In genomic region chr18:9578306-9578705, GRCh38 we compare ENCODE assay signal across 30 cellular contexts. TPM values are rescaled to one million over a fixed set of nuclear protein-coding genes. Genes with fewer than 3 reads are reported as not detected.
A peak's percentile ranks its signal among the peaks of the same experiment; 100 is the strongest.
DNase-seq lines count a peak whose midpoint lies in the region; ATAC-seq, FAIRE-seq and TF ChIP-seq lines count a peak whose summit lies in the region.
"Had no signal": no experiment of that assay in that cellular context is flagged by ENCODE, and none has a peak within 500 bp of the region (broad histone marks: within the 10 kb centered on the region; RNA-seq: fewer than 3 reads in every experiment).

No MANE protein-coding gene starts in this region.

- peak overlapping the region; percentile 46; the same call in 1 of the 2 replicates for H3K27ac ChIP-seq in IMR-90 (ENCODE audit: insufficient read depth, low read length)
- no peak overlapping the region for H3K27ac ChIP-seq in K562 (ENCODE audit: extremely low read depth, low read depth, low read length)
- H3K27ac ChIP-seq in mesendoderm (ENCODE audit: low read depth, low read length) = no peak overlapping the region
- H3K27ac ChIP-seq: left lung, neutrophil, vagina had no signal

- DNase-seq in ELR (ENCODE audit: low read depth) (peak; percentile 38), IMR-90 (peak; percentile 39), K562 (ENCODE audit: extremely low read depth in 1 of 4, low spot score in 3 of 4) (peak in 1 of 4 experiments; percentile 24), mesendoderm (peak; percentile 38)
- DNase-seq in activated naive CD8-positive, alpha-beta T cell treated with anti-CD3 and anti-CD28 coated beads for 36 hours = no peak
- no peak for DNase-seq in effector CD8-positive, alpha-beta T cell (lab: John Stamatoyannopoulos, UW)
- DNase-seq: activated CD8-positive, alpha-beta T cell treated with anti-CD3 and anti-CD28 coated beads for 36 hours; AML-193; aorta; CD4-positive, alpha-beta T cell; cortex of kidney; hippocampal formation; KBM-7; left lung; MM.1S; NCI-H2029; NCI-H345; NCI-H748 treated with DMSO at 0.1 percent for 48 hours; RPMI8226; T-helper 17 cell had no signal

- H3K9me3 ChIP-seq in IMR-90 (ENCODE audit: control insufficient read depth, insufficient read depth, low read length) (no peaks in the 10 kb centered on the region), K562 (replicated peaks; ENCODE audit: control insufficient read depth, insufficient read depth, low read depth, low read length) (no peaks in the 10 kb centered on the region)
- H3K9me3 ChIP-seq: A549, left lung, neutrophil, vagina had no signal

- ATAC-seq in IMR-90 (ENCODE audit: low read depth) (no peak), K562 (peak; percentile 24; the same call in 1 of the 3 replicates), GM21723 (IDR thresholded peaks at IDR 0.05; ENCODE audit: unreplicated experiment) (no peak), GM18858 (IDR thresholded peaks at IDR 0.05; ENCODE audit: unreplicated experiment) (no peak)
- ATAC-seq: A549; activated CD8-positive, alpha-beta T cell treated with anti-CD3 and anti-CD28 coated beads for 36 hours; activated T-helper 17 cell treated with anti-CD3 and anti-CD28 coated beads, Interleukin-2, amount 50 U/mL, for 72 hours; GM23338; left lung; T-helper 17 cell had no signal

- no TSS peak for BruUV-seq in IMR-90 (replicated peaks; lab: Mats Ljungman, UMichigan)
- BruUV-seq in K562 (replicated peaks; lab: Mats Ljungman, UMichigan) = no TSS peak

- no peak overlapping the region for H3K27ac Mint-ChIP-seq in activated naive CD8-positive, alpha-beta T cell treated with anti-CD3 and anti-CD28 coated beads for 36 hours
- H3K27ac Mint-ChIP-seq: activated CD8-positive, alpha-beta T cell treated with anti-CD3 and anti-CD28 coated beads for 36 hours; activated naive CD4-positive, alpha-beta T cell treated with anti-CD3 and anti-CD28 coated beads, Interleukin-2, amount 50 U/mL, for 24 hours; activated T-helper 17 cell treated with anti-CD3 and anti-CD28 coated beads, Interleukin-2, amount 50 U/mL, for 72 hours; CD4-positive, alpha-beta T cell; stimulated activated naive CD8-positive, alpha-beta T cell treated with anti-CD3 and anti-CD28 coated beads, Interleukin-15, Interleukin-2, amounts not matched to agents 100 ng/mL and 50 ng/mL, for 24 hours; T-helper 17 cell had no signal

- H3K4ac ChIP-seq in IMR-90 (ENCODE audit: low read depth, low read length) = 0 out of 2 replicates have a peak overlapping the region, but pooled peaks have one; percentile 19
- no peak overlapping the region for H3K4ac ChIP-seq in mesendoderm (ENCODE audit: low read depth, low read length)

- H3K18ac ChIP-seq in IMR-90 (ENCODE audit: low read depth, low read length) (no peak overlapping the region; the same call in 1 of the 2 replicates), mesendoderm (ENCODE audit: low read length) (no peak overlapping the region)

- H3K14ac ChIP-seq in IMR-90 (replicated peaks; ENCODE audit: low read depth, low read length) = 0 out of 2 replicates have a peak overlapping the region, but pooled peaks have one; percentile 40

- H4K20me1 ChIP-seq in IMR-90 (ENCODE audit: insufficient read depth, low read length) (peaks cover 6% of the 10 kb centered on the region; the same call in 1 of the 2 replicates), K562 (replicated peaks; ENCODE audit: control insufficient read depth, insufficient read depth, low read length) (no peaks in the 10 kb centered on the region)

- peak overlapping the region; percentile 31 to 47; a peak in 1 of 4 replicates for H4K8ac ChIP-seq in IMR-90 (ENCODE audit: low read depth in 2 of 2, low read length in 2 of 2)
- H4K8ac ChIP-seq in mesendoderm (ENCODE audit: low read depth, low read length) = no peak overlapping the region

- H3K23ac ChIP-seq in IMR-90 (ENCODE audit: low read depth, low read length) (peak overlapping the region; percentile 80), mesendoderm (ENCODE audit: low read length) (no peak overlapping the region)

- H4K5ac ChIP-seq in IMR-90 (ENCODE audit: low read depth, low read length) = no peak overlapping the region
- H4K5ac ChIP-seq in mesendoderm (ENCODE audit: low read length) = no peak overlapping the region

- TF ChIP-seq RAD21 in IMR-90 (IDR thresholded peaks at IDR 0.05; ENCODE audit: low read length) (no peak), K562 (CRISPR knock-in tag; conservative IDR thresholded peaks at IDR 0.05 in 1 of 2, IDR thresholded peaks at IDR 0.05 in 1 of 2) (no peak)

- H3K79me2 ChIP-seq in K562 (ENCODE audit: control insufficient read depth, insufficient read depth, low read length) = peaks cover 18% of the 10 kb centered on the region; the same call in 1 of the 3 replicates
- H3K79me2 ChIP-seq in mesendoderm (ENCODE audit: control insufficient read depth, insufficient read depth, low read length) = no peaks in the 10 kb centered on the region

- H3K56ac ChIP-seq in IMR-90 (ENCODE audit: extremely low read depth, insufficient read depth, low read length) (no peak overlapping the region), mesendoderm (ENCODE audit: low read length) (no peak overlapping the region)

- H3K4me1 Mint-ChIP-seq in activated naive CD8-positive, alpha-beta T cell treated with anti-CD3 and anti-CD28 coated beads for 36 hours = no peaks in the 10 kb centered on the region
- H3K4me1 Mint-ChIP-seq: activated naive CD4-positive, alpha-beta T cell treated with anti-CD3 and anti-CD28 coated beads, Interleukin-2, amount 50 U/mL, for 24 hours; activated T-helper 17 cell treated with anti-CD3 and anti-CD28 coated beads, Interleukin-2, amount 50 U/mL, for 72 hours had no signal

- no peak overlapping the region for H2BK20ac ChIP-seq in IMR-90 (ENCODE audit: low read depth, low read length)

- no peak overlapping the region for H3K4me2 ChIP-seq in IMR-90 (ENCODE audit: low read depth, low read length)
- no peak overlapping the region for H3K4me2 ChIP-seq in K562 (ENCODE audit: insufficient read depth, low read length)
- H3K4me2 ChIP-seq in mesendoderm (ENCODE audit: low read length) = no peak overlapping the region
- H3K4me2 ChIP-seq: A549, GM23338 had no signal

- peaks cover 22% of the 10 kb centered on the region for H3K36me3 ChIP-seq in IMR-90 (ENCODE audit: control insufficient read depth, insufficient read depth, low read length)
- H3K36me3 ChIP-seq in K562 (ENCODE audit: control insufficient read depth, insufficient read depth, low read length) = peaks cover 86% of the 10 kb centered on the region
- H3K36me3 ChIP-seq in mesendoderm (ENCODE audit: control insufficient read depth, insufficient read depth, low read length) = peaks cover 2% of the 10 kb centered on the region

- TF ChIP-seq POLR2A in IMR-90 (IDR thresholded peaks at IDR 0.05; ENCODE audit: low read depth, low read length) (no peak), K562 (conservative IDR thresholded peaks at IDR 0.05) (no peak)

- H2BK15ac ChIP-seq in IMR-90 (ENCODE audit: low read depth, low read length) = no peak overlapping the region
- H2BK15ac ChIP-seq in mesendoderm (replicated peaks; ENCODE audit: low read depth) = no peak overlapping the region

- H3K36me3 Mint-ChIP-seq in activated naive CD8-positive, alpha-beta T cell treated with anti-CD3 and anti-CD28 coated beads for 36 hours = peaks cover 27% of the 10 kb centered on the region

- POLR2A ChIA-PET in IMR-90 (lab: Charles Lee; ENCODE audit: unreplicated experiment) (no interaction called here), K562 (lab: Yijun Ruan, JAX) (interaction anchor here (1.6 kb wide), 1 partner anchor 31 kb away, joined by 4 read pairs; no protein-coding TSS in a partner anchor)

- no peak overlapping the region for H3K4me3 Mint-ChIP-seq in activated naive CD8-positive, alpha-beta T cell treated with anti-CD3 and anti-CD28 coated beads for 36 hours
- H3K4me3 Mint-ChIP-seq: activated CD8-positive, alpha-beta T cell treated with anti-CD3 and anti-CD28 coated beads for 36 hours; activated naive CD4-positive, alpha-beta T cell treated with anti-CD3 and anti-CD28 coated beads, Interleukin-2, amount 50 U/mL, for 24 hours; activated T-helper 17 cell treated with anti-CD3 and anti-CD28 coated beads, Interleukin-2, amount 50 U/mL, for 72 hours; CD4-positive, alpha-beta T cell; GM23338; stimulated activated naive CD8-positive, alpha-beta T cell treated with anti-CD3 and anti-CD28 coated beads, Interleukin-15, Interleukin-2, amounts not matched to agents 100 ng/mL and 50 ng/mL, for 24 hours; T-helper 17 cell had no signal

- H2BK5ac ChIP-seq in IMR-90 (ENCODE audit: low read depth, low read length, poor library complexity, severe bottlenecking) (peak overlapping the region; percentile 66), mesendoderm (ENCODE audit: low read length) (no peak overlapping the region)

- H2BK120ac ChIP-seq in IMR-90 (ENCODE audit: low read depth, low read length) (no peak overlapping the region), mesendoderm (ENCODE audit: low read depth, low read length) (no peak overlapping the region)

- H2AK5ac ChIP-seq in IMR-90 (ENCODE audit: low read depth, low read length) (peak overlapping the region; percentile 73), mesendoderm (ENCODE audit: low read length) (no peak overlapping the region)

- dilution Hi-C loops in IMR-90 (cut with HindIII; ENCODE audit: low sequenced_read_pairs, unreplicated experiment) = no loop called here

- TF ChIP-seq CTCF in IMR-90 (conservative IDR thresholded peaks at IDR 0.05; ENCODE audit: low read depth, low read length) (no peak), K562 (IDR thresholded peaks at IDR 0.05 in 2 of 3, conservative IDR thresholded peaks at IDR 0.05 in 1 of 3; ENCODE audit: insufficient read depth in 2 of 3, low read depth in 1 of 3, low read length in 3 of 3) (no peak)

- H2AK9ac ChIP-seq in IMR-90 (replicated peaks; ENCODE audit: low read depth, low read length, poor library complexity) = no peak overlapping the region

- H4K91ac ChIP-seq in IMR-90 (ENCODE audit: insufficient read depth, low read depth, low read length) = peak overlapping the region; percentile 47; the same call in 1 of the 2 replicates

- no peaks in the 10 kb centered on the region for H3K27me3 ChIP-seq in IMR-90 (ENCODE audit: control insufficient read depth, insufficient read depth, low read length)
- no peaks in the 10 kb centered on the region for H3K27me3 ChIP-seq in K562 (ENCODE audit: control insufficient read depth in 2 of 2, insufficient read depth in 2 of 2, low read length in 2 of 2)
- no peaks in the 10 kb centered on the region for H3K27me3 ChIP-seq in mesendoderm (ENCODE audit: insufficient read depth, low read length, poor library complexity)
- H3K27me3 ChIP-seq: left lung, neutrophil, vagina had no signal

- in situ Hi-C loops in IMR-90 (cut with MboI; ENCODE audit: low sequenced_read_pairs) = no loop called here
- in situ Hi-C loops in K562 (cut with MboI) = loop anchor here (10.0 kb wide), 1 partner anchor 196 kb away; no protein-coding TSS in a partner anchor

- CTCF ChIA-PET in IMR-90 (lab: Yijun Ruan, JAX) = no interaction called here
- CTCF ChIA-PET in K562 (lab: Yijun Ruan, JAX; ENCODE audit: low intra/inter-chr PET ratio) = no interaction called here

- H3K4me3 ChIP-seq in IMR-90 (ENCODE audit: insufficient read depth, low read depth, low read length) (no peak overlapping the region), K562 (no peak overlapping the region), mesendoderm (ENCODE audit: low read length) (no peak overlapping the region)
- H3K4me3 ChIP-seq: A549, GM23338, left lung, vagina had no signal

- FAIRE-seq in K562 (lab: Jason Lieb, UNC) = no peak
- FAIRE-seq: A549, GM18507 had no signal

- no peak overlapping the region for H2AFZ ChIP-seq in IMR-90 (replicated peaks; ENCODE audit: low read length, poor library complexity)
- H2AFZ ChIP-seq in K562 (ENCODE audit: low read depth, low read length) = no peak overlapping the region
- H2AFZ ChIP-seq: GM23338 had no signal

- TF ChIP-seq EP300 in K562 (IDR thresholded peaks at IDR 0.05; ENCODE audit: low read length) = no peak

- H3K4me1 ChIP-seq in IMR-90 (ENCODE audit: control insufficient read depth, insufficient read depth, low read length) (peaks cover 4% of the 10 kb centered on the region; the same call in 1 of the 2 replicates), K562 (replicated peaks in 1 of 2; ENCODE audit: control insufficient read depth in 2 of 2, insufficient read depth in 2 of 2, low read length in 2 of 2) (peaks cover 0 to 6% of the 10 kb centered on the region in 2 experiments; a peak in 2 of 5 replicates), mesendoderm (ENCODE audit: control insufficient read depth, low read depth, low read length) (peaks cover 5% of the 10 kb centered on the region)

- H3K9me1 ChIP-seq in IMR-90 (ENCODE audit: insufficient read depth, low read length) (peaks cover 3% of the 10 kb centered on the region; the same call in 1 of the 2 replicates), K562 (ENCODE audit: control insufficient read depth, insufficient read depth, low read length) (no peaks in the 10 kb centered on the region)

- H3K27me3 Mint-ChIP-seq in activated naive CD8-positive, alpha-beta T cell treated with anti-CD3 and anti-CD28 coated beads for 36 hours = no peaks in the 10 kb centered on the region
- H3K27me3 Mint-ChIP-seq: activated CD8-positive, alpha-beta T cell treated with anti-CD3 and anti-CD28 coated beads for 36 hours; activated naive CD4-positive, alpha-beta T cell treated with anti-CD3 and anti-CD28 coated beads, Interleukin-2, amount 50 U/mL, for 24 hours; activated T-helper 17 cell treated with anti-CD3 and anti-CD28 coated beads, Interleukin-2, amount 50 U/mL, for 72 hours; CD4-positive, alpha-beta T cell; stimulated activated naive CD8-positive, alpha-beta T cell treated with anti-CD3 and anti-CD28 coated beads, Interleukin-15, Interleukin-2, amounts not matched to agents 100 ng/mL and 50 ng/mL, for 24 hours; T-helper 17 cell had no signal

- intact Hi-C loops in IMR-90 (cut with micrococcal nuclease) = loop anchor here (5.0 to 10.0 kb wide), 3 partner anchors 194 to 376 kb away; partner anchors contain the start of gene VAPA
- intact Hi-C loops in K562 (cut with micrococcal nuclease) = loop anchor here (10.0 kb wide), 1 partner anchor 376 kb away; no protein-coding TSS in a partner anchor

- H3K79me1 ChIP-seq in IMR-90 (ENCODE audit: low read depth in 1 of 2, low read length in 2 of 2) = peaks cover 12 to 45% of the 10 kb centered on the region in 2 experiments
- peaks cover 2% of the 10 kb centered on the region for H3K79me1 ChIP-seq in mesendoderm (ENCODE audit: low read length)

- H3K9ac ChIP-seq in IMR-90 (ENCODE audit: low read depth, low read length) = no peak overlapping the region
- no peak overlapping the region for H3K9ac ChIP-seq in K562 (ENCODE audit: insufficient read depth in 1 of 2, low read depth in 2 of 2, low read length in 2 of 2)
- H3K9ac ChIP-seq in mesendoderm (ENCODE audit: low read length) = no peak overlapping the region

- H3K9me3 Mint-ChIP-seq in activated naive CD8-positive, alpha-beta T cell treated with anti-CD3 and anti-CD28 coated beads for 36 hours = peaks cover 5% of the 10 kb centered on the region
- H3K9me3 Mint-ChIP-seq: activated T-helper 17 cell treated with anti-CD3 and anti-CD28 coated beads, Interleukin-2, amount 50 U/mL, for 72 hours; GM23338; stimulated activated naive CD8-positive, alpha-beta T cell treated with anti-CD3 and anti-CD28 coated beads, Interleukin-15, Interleukin-2, amounts not matched to agents 100 ng/mL and 50 ng/mL, for 24 hours had no signal

RNA-seq across cellular contexts. Expression of gene PPP4R1, which starts 36.1 kb away (rescaled TPM):
- total RNA-seq in IMR-90 (2012; rRNA removed) (123 and 131 TPM in 2 replicates), K562 (2014; rRNA removed) (95.7 and 100 TPM in 2 replicates), K562 (2014; rRNA removed; fragmentation: Illumina TruSeq; extraction: Trizol) (77.5 and 91.2 TPM in 2 replicates), K562 (2015; rRNA removed; fragmentation: Illumina TruSeq; extraction: Trizol) (86.4 and 92.5 TPM in 2 replicates), K562 (2021) (83.2 and 95.5 TPM in 2 replicates)
- polyA plus RNA-seq in IMR-90 (2012; rRNA removed) (70.9 and 80.6 TPM in 2 replicates), K562 (2011; rRNA removed) (131 and 136 TPM in 2 replicates), K562 (2014; fragmentation: Illumina TruSeq; extraction: Trizol) (55.4 and 84.5 TPM in 2 replicates), K562 (2014; fragmentation: Nextera tagmentation; extraction: Ambion mirVana) (10 to 100 TPM; 23.5 to 35.1 TPM), K562 (2014; rRNA removed) (56.0 and 57.5 TPM in 2 replicates)
- 40.7 and 121 TPM in 2 replicates for polyA plus RNA-seq in IMR-90 (2012; cell fraction: cytosol; rRNA removed)
- polyA plus RNA-seq in IMR-90 (2012; cell fraction: nucleus; rRNA removed; ENCODE audit: low replicate concordance) = 131 and 135 TPM in 2 replicates
- total RNA-seq in K562 (2011; cell fraction: chromatin; rRNA removed; ENCODE audit: low replicate concordance) = 227 and 404 TPM in 2 replicates
- total RNA-seq in K562 (2011; cell fraction: nucleolus; rRNA removed) = 86.1 and 111 TPM in 2 replicates
- total RNA-seq in K562 (2011; cell fraction: nucleoplasm; rRNA removed) = 148 and 198 TPM in 2 replicates
- 91.1 and 105 TPM in 2 replicates for polyA plus RNA-seq in K562 (2011; cell fraction: cytosol; rRNA removed)
- polyA plus RNA-seq in K562 (2011; cell fraction: nucleus; rRNA removed) = 191 and 198 TPM in 2 replicates
- polyA plus RNA-seq in K562 (2012) = 46.2 and 49.6 TPM in 2 replicates
- polyA minus RNA-seq in K562 (2011; rRNA and poly(A)+ RNA removed) = 277 and 310 TPM in 2 replicates
- 99.1 and 116 TPM in 2 replicates for polyA minus RNA-seq in K562 (2011; cell fraction: cytosol; rRNA and poly(A)+ RNA removed)
- 93.0 and 173 TPM in 2 replicates for polyA minus RNA-seq in K562 (2011; cell fraction: nucleus; rRNA and poly(A)+ RNA removed)
- 83.0 TPM for polyA plus RNA-seq in mesendoderm (2013, experiment 1 of 2)
- polyA plus RNA-seq in mesendoderm (2013, experiment 2 of 2) = 85.7 TPM
- total RNA-seq in activated naive CD8-positive, alpha-beta T cell treated with anti-CD3 and anti-CD28 coated beads for 36 hours = 10 to 100 TPM; 33.7 to 37.7 TPM

Comparison
In these comparisons a context has a peak if more than half of its experiments do, and no peak if none do; other contexts are left out.
1. DNase-seq: peak in ELR (single experiment), IMR-90 (single experiment) and mesendoderm (single experiment); none in activated naive CD8-positive, alpha-beta T cell treated with anti-CD3 and anti-CD28 coated beads for 36 hours (single experiment) and effector CD8-positive, alpha-beta T cell (single experiment).